Comparison of ENCODE assay signal across 2 cellular contexts in the genomic region with DNA sequence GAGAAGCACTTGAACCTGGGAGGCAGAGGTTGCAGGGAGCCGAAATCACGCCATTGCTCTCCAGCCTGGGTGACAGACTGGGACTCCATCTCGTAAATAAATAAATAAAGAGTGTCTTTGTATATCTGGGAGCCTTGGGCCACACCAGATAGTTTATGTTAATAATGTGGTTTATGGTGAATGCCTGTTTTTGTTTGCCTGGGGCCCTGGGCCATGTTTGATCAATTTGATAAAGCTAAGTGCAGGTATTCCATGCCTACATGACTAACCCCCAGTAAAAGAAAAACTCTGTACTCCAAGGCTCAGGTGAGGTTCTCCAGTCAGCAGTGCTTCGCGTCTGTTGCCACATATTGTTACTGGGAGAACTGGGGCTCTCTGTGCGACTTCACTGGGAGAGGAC.
TF ChIP-seq lines count a peak whose summit lies in the region.

No MANE protein-coding gene starts in this region.

TF ChIP-seq in GM12878, 131 proteins besides CTCF, POLR2A, EP300 and RAD21:
- TF ChIP-seq ZNF274 (IDR thresholded peaks at IDR 0.05; ENCODE audit: insufficient read depth, insufficient read length), result no peak
- TF ChIP-seq, protein P1, sequence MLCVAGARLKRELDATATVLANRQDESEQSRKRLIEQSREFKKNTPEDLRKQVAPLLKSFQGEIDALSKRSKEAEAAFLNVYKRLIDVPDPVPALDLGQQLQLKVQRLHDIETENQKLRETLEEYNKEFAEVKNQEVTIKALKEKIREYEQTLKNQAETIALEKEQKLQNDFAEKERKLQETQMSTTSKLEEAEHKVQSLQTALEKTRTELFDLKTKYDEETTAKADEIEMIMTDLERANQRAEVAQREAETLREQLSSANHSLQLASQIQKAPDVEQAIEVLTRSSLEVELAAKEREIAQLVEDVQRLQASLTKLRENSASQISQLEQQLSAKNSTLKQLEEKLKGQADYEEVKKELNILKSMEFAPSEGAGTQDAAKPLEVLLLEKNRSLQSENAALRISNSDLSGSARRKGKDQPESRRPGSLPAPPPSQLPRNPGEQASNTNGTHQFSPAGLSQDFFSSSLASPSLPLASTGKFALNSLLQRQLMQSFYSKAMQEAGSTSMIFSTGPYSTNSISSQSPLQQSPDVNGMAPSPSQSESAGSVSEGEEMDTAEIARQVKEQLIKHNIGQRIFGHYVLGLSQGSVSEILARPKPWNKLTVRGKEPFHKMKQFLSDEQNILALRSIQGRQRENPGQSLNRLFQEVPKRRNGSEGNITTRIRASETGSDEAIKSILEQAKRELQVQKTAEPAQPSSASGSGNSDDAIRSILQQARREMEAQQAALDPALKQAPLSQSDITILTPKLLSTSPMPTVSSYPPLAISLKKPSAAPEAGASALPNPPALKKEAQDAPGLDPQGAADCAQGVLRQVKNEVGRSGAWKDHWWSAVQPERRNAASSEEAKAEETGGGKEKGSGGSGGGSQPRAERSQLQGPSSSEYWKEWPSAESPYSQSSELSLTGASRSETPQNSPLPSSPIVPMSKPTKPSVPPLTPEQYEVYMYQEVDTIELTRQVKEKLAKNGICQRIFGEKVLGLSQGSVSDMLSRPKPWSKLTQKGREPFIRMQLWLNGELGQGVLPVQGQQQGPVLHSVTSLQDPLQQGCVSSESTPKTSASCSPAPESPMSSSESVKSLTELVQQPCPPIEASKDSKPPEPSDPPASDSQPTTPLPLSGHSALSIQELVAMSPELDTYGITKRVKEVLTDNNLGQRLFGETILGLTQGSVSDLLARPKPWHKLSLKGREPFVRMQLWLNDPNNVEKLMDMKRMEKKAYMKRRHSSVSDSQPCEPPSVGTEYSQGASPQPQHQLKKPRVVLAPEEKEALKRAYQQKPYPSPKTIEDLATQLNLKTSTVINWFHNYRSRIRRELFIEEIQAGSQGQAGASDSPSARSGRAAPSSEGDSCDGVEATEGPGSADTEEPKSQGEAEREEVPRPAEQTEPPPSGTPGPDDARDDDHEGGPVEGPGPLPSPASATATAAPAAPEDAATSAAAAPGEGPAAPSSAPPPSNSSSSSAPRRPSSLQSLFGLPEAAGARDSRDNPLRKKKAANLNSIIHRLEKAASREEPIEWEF (IDR thresholded peaks at IDR 0.05; ENCODE audit: insufficient replicate concordance, low read depth, low read length), result no peak
- TF ChIP-seq, protein P2, sequence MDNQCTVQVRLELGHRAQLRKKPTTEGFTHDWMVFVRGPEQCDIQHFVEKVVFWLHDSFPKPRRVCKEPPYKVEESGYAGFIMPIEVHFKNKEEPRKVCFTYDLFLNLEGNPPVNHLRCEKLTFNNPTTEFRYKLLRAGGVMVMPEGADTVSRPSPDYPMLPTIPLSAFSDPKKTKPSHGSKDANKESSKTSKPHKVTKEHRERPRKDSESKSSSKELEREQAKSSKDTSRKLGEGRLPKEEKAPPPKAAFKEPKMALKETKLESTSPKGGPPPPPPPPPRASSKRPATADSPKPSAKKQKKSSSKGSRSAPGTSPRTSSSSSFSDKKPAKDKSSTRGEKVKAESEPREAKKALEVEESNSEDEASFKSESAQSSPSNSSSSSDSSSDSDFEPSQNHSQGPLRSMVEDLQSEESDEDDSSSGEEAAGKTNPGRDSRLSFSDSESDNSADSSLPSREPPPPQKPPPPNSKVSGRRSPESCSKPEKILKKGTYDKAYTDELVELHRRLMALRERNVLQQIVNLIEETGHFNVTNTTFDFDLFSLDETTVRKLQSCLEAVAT (IDR thresholded peaks at IDR 0.05), result no peak
- no peak for TF ChIP-seq MXI1 (IDR thresholded peaks at IDR 0.05; ENCODE audit: low read depth, low read length)
- no peak for TF ChIP-seq NFXL1 (IDR thresholded peaks at IDR 0.05; ENCODE audit: borderline replicate concordance)
- no peak for TF ChIP-seq NR2F1 (conservative IDR thresholded peaks at IDR 0.05)
- TF ChIP-seq BMI1 (IDR thresholded peaks at IDR 0.05; ENCODE audit: borderline replicate concordance), result no peak
- TF ChIP-seq, protein P3, sequence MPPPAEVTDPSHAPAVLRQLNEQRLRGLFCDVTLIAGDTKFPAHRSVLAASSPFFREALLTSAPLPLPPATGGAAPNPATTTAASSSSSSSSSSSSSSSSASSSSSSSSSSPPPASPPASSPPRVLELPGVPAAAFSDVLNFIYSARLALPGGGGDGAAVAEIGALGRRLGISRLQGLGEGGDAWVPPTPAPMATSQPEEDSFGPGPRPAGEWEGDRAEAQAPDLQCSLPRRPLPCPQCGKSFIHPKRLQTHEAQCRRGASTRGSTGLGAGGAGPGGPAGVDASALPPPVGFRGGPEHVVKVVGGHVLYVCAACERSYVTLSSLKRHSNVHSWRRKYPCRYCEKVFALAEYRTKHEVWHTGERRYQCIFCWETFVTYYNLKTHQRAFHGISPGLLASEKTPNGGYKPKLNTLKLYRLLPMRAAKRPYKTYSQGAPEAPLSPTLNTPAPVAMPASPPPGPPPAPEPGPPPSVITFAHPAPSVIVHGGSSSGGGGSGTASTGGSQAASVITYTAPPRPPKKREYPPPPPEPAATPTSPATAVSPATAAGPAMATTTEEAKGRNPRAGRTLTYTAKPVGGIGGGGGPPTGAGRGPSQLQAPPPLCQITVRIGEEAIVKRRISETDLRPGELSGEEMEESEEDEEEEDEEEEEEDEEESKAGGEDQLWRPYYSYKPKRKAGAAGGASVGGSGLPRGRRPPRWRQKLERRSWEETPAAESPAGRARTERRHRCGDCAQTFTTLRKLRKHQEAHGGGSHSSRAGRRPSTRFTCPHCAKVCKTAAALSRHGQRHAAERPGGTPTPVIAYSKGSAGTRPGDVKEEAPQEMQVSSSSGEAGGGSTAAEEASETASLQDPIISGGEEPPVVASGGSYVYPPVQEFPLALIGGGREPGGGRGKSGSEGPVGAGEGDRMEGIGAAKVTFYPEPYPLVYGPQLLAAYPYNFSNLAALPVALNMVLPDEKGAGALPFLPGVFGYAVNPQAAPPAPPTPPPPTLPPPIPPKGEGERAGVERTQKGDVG (CRISPR knock-in tag; IDR thresholded peaks at IDR 0.05), result no peak
- TF ChIP-seq NBN (IDR thresholded peaks at IDR 0.05), result no peak
- no peak for TF ChIP-seq KDM1A (IDR thresholded peaks at IDR 0.05; ENCODE audit: borderline replicate concordance)
- no peak for TF ChIP-seq LARP7 (IDR thresholded peaks at IDR 0.05)
- TF ChIP-seq RAD51 (IDR thresholded peaks at IDR 0.05), result no peak

TF ChIP-seq in SK-N-SH, 30 proteins besides CTCF, POLR2A, EP300 and RAD21:
- TF ChIP-seq, protein P4, sequence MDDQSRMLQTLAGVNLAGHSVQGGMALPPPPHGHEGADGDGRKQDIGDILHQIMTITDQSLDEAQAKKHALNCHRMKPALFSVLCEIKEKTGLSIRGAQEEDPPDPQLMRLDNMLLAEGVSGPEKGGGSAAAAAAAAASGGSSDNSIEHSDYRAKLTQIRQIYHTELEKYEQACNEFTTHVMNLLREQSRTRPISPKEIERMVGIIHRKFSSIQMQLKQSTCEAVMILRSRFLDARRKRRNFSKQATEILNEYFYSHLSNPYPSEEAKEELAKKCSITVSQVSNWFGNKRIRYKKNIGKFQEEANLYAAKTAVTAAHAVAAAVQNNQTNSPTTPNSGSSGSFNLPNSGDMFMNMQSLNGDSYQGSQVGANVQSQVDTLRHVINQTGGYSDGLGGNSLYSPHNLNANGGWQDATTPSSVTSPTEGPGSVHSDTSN (IDR thresholded peaks at IDR 0.05), result no peak
- TF ChIP-seq, protein P5, sequence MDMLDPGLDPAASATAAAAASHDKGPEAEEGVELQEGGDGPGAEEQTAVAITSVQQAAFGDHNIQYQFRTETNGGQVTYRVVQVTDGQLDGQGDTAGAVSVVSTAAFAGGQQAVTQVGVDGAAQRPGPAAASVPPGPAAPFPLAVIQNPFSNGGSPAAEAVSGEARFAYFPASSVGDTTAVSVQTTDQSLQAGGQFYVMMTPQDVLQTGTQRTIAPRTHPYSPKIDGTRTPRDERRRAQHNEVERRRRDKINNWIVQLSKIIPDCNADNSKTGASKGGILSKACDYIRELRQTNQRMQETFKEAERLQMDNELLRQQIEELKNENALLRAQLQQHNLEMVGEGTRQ (IDR thresholded peaks at IDR 0.05; ENCODE audit: borderline replicate concordance, low read depth, low read length), result no peak
- TF ChIP-seq FOSL2 (IDR thresholded peaks at IDR 0.05; ENCODE audit: borderline replicate concordance, low read depth) (no peak), TCF12 (IDR thresholded peaks at IDR 0.05) (no peak), JUND (IDR thresholded peaks at IDR 0.05) (no peak), SMC3 (IDR thresholded peaks at IDR 0.05; ENCODE audit: low read depth, low read length) (no peak), SIN3A (IDR thresholded peaks at IDR 0.05; ENCODE audit: borderline replicate concordance, low read depth, low read length) (no peak), GABPA (IDR thresholded peaks at IDR 0.05; ENCODE audit: low read depth) (no peak), RCOR1 (IDR thresholded peaks at IDR 0.05; ENCODE audit: low read length) (no peak), RFX5 (IDR thresholded peaks at IDR 0.05; ENCODE audit: low read length) (no peak), GATA2 (CRISPR knock-in tag; IDR thresholded peaks at IDR 0.05) (no peak), FOXM1 (IDR thresholded peaks at IDR 0.05; ENCODE audit: low read depth) (no peak), FOXJ3 (CRISPR knock-in tag; IDR thresholded peaks at IDR 0.05) (no peak), EZH2phosphoT487 (IDR thresholded peaks at IDR 0.05; ENCODE audit: borderline replicate concordance, low read depth) (no peak), MEF2A (IDR thresholded peaks at IDR 0.05; ENCODE audit: borderline replicate concordance, low read depth) (no peak)
- TF ChIP-seq, protein P6, sequence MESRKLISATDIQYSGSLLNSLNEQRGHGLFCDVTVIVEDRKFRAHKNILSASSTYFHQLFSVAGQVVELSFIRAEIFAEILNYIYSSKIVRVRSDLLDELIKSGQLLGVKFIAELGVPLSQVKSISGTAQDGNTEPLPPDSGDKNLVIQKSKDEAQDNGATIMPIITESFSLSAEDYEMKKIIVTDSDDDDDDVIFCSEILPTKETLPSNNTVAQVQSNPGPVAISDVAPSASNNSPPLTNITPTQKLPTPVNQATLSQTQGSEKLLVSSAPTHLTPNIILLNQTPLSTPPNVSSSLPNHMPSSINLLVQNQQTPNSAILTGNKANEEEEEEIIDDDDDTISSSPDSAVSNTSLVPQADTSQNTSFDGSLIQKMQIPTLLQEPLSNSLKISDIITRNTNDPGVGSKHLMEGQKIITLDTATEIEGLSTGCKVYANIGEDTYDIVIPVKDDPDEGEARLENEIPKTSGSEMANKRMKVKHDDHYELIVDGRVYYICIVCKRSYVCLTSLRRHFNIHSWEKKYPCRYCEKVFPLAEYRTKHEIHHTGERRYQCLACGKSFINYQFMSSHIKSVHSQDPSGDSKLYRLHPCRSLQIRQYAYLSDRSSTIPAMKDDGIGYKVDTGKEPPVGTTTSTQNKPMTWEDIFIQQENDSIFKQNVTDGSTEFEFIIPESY (IDR thresholded peaks at IDR 0.05; ENCODE audit: borderline replicate concordance, low read depth), result no peak
- TF ChIP-seq, protein P7, sequence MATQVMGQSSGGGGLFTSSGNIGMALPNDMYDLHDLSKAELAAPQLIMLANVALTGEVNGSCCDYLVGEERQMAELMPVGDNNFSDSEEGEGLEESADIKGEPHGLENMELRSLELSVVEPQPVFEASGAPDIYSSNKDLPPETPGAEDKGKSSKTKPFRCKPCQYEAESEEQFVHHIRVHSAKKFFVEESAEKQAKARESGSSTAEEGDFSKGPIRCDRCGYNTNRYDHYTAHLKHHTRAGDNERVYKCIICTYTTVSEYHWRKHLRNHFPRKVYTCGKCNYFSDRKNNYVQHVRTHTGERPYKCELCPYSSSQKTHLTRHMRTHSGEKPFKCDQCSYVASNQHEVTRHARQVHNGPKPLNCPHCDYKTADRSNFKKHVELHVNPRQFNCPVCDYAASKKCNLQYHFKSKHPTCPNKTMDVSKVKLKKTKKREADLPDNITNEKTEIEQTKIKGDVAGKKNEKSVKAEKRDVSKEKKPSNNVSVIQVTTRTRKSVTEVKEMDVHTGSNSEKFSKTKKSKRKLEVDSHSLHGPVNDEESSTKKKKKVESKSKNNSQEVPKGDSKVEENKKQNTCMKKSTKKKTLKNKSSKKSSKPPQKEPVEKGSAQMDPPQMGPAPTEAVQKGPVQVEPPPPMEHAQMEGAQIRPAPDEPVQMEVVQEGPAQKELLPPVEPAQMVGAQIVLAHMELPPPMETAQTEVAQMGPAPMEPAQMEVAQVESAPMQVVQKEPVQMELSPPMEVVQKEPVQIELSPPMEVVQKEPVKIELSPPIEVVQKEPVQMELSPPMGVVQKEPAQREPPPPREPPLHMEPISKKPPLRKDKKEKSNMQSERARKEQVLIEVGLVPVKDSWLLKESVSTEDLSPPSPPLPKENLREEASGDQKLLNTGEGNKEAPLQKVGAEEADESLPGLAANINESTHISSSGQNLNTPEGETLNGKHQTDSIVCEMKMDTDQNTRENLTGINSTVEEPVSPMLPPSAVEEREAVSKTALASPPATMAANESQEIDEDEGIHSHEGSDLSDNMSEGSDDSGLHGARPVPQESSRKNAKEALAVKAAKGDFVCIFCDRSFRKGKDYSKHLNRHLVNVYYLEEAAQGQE (IDR thresholded peaks at IDR 0.05; ENCODE audit: low read depth, low read length), result no peak
- TF ChIP-seq, protein P8, sequence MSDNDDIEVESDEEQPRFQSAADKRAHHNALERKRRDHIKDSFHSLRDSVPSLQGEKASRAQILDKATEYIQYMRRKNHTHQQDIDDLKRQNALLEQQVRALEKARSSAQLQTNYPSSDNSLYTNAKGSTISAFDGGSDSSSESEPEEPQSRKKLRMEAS (IDR thresholded peaks at IDR 0.05; ENCODE audit: low read depth), result no peak
